Comparison of ENCODE assay signal across 1 cellular context in the genomic region with DNA sequence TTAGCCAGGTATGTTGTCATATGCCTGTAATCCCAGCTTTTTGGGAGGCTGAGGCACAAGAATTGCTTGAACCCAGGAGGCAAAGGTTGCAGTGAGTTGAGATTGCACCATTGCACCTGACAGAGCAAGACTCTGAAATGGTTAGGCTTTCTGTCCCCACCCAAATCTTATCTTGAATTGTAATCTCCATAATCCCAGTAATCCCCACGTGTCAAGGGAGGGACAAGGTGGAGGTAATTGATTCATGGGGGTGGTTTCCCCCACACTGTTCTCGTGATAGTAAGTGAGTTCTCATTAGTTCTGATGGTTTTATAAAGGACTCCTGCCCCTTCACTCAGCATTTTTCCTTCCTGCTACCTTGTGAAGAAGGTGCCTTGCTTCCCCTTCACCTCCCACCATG.
A peak's percentile ranks its signal among the peaks of the same experiment; 100 is the strongest.
TF ChIP-seq lines count a peak whose summit lies in the region.

No MANE protein-coding gene starts in this region.

TF ChIP-seq in K562, 482 proteins besides CTCF, POLR2A, EP300 and RAD21 (continues in another document):
- TF ChIP-seq KAT8 (IDR thresholded peaks at IDR 0.05; ENCODE audit: low read depth) (no peak), ZNF165 (CRISPR knock-in tag; IDR thresholded peaks at IDR 0.05; ENCODE audit: borderline replicate concordance) (no peak), SNIP1 (IDR thresholded peaks at IDR 0.05; ENCODE audit: low read depth) (no peak), ZNF696 (CRISPR knock-in tag; conservative IDR thresholded peaks at IDR 0.05) (no peak), CEBPB (tag; IDR thresholded peaks at IDR 0.05) (peak; percentile 34; the same call in 1 of the 2 replicates), U2AF2 (optimal IDR thresholded peaks at IDR 0.05; ENCODE audit: low read depth, low read length) (no peak), NR4A1 (CRISPR knock-in tag; IDR thresholded peaks at IDR 0.05) (no peak), NR4A1 (tag; IDR thresholded peaks at IDR 0.05) (0 out of 2 replicates have a peak, but pooled peaks have one; percentile 49), HDAC1 (IDR thresholded peaks at IDR 0.05) (0 out of 4 replicates have a peak, but pooled peaks of 1 of the 2 experiments have one; percentile 19), ZNF280A (IDR thresholded peaks at IDR 0.05; ENCODE audit: low read depth, partially characterized antibody) (no peak), TEAD1 (CRISPR knock-in tag; IDR thresholded peaks at IDR 0.05) (no peak), KAT7 (CRISPR knock-in tag; IDR thresholded peaks at IDR 0.05; ENCODE audit: borderline replicate concordance) (no peak), TEAD4 (IDR thresholded peaks at IDR 0.05; ENCODE audit: low read length) (no peak), TEAD4 (CRISPR knock-in tag; IDR thresholded peaks at IDR 0.05; ENCODE audit: borderline replicate concordance) (no peak), CBFA2T2 (conservative IDR thresholded peaks at IDR 0.05) (0 out of 2 replicates have a peak, but pooled peaks have one; percentile 9), HNRNPLL (IDR thresholded peaks at IDR 0.05; ENCODE audit: low read depth, low read length, poor library complexity, severe bottlenecking) (no peak), NFRKB (IDR thresholded peaks at IDR 0.05; ENCODE audit: low read depth) (no peak), TAF7 (tag; IDR thresholded peaks at IDR 0.05) (no peak), U2AF1 (optimal IDR thresholded peaks at IDR 0.05; ENCODE audit: low read depth, low read length) (no peak), ZNF175 (CRISPR knock-in tag; IDR thresholded peaks at IDR 0.05; ENCODE audit: low read depth) (0 out of 2 replicates have a peak, but pooled peaks have one; percentile 15), L3MBTL2 (IDR thresholded peaks at IDR 0.05) (peak; percentile 10; the same call in 1 of the 2 replicates), RFX1 (IDR thresholded peaks at IDR 0.05) (no peak), ZEB2 (IDR thresholded peaks at IDR 0.05) (peak; percentile 37; the same call in 1 of the 2 replicates), NCOR1 (IDR thresholded peaks at IDR 0.05) (no peak), ZMIZ1 (IDR thresholded peaks at IDR 0.05; ENCODE audit: low read depth in 2 of 2, low read length in 2 of 2) (no peak)
- TF ChIP-seq, protein P1, sequence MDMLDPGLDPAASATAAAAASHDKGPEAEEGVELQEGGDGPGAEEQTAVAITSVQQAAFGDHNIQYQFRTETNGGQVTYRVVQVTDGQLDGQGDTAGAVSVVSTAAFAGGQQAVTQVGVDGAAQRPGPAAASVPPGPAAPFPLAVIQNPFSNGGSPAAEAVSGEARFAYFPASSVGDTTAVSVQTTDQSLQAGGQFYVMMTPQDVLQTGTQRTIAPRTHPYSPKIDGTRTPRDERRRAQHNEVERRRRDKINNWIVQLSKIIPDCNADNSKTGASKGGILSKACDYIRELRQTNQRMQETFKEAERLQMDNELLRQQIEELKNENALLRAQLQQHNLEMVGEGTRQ (CRISPR knock-in tag; IDR thresholded peaks at IDR 0.05) = 0 out of 2 replicates have a peak, but pooled peaks have one; percentile 25
- TF ChIP-seq, protein P2, sequence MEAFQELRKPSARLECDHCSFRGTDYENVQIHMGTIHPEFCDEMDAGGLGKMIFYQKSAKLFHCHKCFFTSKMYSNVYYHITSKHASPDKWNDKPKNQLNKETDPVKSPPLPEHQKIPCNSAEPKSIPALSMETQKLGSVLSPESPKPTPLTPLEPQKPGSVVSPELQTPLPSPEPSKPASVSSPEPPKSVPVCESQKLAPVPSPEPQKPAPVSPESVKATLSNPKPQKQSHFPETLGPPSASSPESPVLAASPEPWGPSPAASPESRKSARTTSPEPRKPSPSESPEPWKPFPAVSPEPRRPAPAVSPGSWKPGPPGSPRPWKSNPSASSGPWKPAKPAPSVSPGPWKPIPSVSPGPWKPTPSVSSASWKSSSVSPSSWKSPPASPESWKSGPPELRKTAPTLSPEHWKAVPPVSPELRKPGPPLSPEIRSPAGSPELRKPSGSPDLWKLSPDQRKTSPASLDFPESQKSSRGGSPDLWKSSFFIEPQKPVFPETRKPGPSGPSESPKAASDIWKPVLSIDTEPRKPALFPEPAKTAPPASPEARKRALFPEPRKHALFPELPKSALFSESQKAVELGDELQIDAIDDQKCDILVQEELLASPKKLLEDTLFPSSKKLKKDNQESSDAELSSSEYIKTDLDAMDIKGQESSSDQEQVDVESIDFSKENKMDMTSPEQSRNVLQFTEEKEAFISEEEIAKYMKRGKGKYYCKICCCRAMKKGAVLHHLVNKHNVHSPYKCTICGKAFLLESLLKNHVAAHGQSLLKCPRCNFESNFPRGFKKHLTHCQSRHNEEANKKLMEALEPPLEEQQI (IDR thresholded peaks at IDR 0.05) = peak; percentile 87
- TF ChIP-seq, protein P3, sequence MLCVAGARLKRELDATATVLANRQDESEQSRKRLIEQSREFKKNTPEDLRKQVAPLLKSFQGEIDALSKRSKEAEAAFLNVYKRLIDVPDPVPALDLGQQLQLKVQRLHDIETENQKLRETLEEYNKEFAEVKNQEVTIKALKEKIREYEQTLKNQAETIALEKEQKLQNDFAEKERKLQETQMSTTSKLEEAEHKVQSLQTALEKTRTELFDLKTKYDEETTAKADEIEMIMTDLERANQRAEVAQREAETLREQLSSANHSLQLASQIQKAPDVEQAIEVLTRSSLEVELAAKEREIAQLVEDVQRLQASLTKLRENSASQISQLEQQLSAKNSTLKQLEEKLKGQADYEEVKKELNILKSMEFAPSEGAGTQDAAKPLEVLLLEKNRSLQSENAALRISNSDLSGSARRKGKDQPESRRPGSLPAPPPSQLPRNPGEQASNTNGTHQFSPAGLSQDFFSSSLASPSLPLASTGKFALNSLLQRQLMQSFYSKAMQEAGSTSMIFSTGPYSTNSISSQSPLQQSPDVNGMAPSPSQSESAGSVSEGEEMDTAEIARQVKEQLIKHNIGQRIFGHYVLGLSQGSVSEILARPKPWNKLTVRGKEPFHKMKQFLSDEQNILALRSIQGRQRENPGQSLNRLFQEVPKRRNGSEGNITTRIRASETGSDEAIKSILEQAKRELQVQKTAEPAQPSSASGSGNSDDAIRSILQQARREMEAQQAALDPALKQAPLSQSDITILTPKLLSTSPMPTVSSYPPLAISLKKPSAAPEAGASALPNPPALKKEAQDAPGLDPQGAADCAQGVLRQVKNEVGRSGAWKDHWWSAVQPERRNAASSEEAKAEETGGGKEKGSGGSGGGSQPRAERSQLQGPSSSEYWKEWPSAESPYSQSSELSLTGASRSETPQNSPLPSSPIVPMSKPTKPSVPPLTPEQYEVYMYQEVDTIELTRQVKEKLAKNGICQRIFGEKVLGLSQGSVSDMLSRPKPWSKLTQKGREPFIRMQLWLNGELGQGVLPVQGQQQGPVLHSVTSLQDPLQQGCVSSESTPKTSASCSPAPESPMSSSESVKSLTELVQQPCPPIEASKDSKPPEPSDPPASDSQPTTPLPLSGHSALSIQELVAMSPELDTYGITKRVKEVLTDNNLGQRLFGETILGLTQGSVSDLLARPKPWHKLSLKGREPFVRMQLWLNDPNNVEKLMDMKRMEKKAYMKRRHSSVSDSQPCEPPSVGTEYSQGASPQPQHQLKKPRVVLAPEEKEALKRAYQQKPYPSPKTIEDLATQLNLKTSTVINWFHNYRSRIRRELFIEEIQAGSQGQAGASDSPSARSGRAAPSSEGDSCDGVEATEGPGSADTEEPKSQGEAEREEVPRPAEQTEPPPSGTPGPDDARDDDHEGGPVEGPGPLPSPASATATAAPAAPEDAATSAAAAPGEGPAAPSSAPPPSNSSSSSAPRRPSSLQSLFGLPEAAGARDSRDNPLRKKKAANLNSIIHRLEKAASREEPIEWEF (CRISPR knock-in tag; IDR thresholded peaks at IDR 0.05) = no peak
- TF ChIP-seq, protein P4, sequence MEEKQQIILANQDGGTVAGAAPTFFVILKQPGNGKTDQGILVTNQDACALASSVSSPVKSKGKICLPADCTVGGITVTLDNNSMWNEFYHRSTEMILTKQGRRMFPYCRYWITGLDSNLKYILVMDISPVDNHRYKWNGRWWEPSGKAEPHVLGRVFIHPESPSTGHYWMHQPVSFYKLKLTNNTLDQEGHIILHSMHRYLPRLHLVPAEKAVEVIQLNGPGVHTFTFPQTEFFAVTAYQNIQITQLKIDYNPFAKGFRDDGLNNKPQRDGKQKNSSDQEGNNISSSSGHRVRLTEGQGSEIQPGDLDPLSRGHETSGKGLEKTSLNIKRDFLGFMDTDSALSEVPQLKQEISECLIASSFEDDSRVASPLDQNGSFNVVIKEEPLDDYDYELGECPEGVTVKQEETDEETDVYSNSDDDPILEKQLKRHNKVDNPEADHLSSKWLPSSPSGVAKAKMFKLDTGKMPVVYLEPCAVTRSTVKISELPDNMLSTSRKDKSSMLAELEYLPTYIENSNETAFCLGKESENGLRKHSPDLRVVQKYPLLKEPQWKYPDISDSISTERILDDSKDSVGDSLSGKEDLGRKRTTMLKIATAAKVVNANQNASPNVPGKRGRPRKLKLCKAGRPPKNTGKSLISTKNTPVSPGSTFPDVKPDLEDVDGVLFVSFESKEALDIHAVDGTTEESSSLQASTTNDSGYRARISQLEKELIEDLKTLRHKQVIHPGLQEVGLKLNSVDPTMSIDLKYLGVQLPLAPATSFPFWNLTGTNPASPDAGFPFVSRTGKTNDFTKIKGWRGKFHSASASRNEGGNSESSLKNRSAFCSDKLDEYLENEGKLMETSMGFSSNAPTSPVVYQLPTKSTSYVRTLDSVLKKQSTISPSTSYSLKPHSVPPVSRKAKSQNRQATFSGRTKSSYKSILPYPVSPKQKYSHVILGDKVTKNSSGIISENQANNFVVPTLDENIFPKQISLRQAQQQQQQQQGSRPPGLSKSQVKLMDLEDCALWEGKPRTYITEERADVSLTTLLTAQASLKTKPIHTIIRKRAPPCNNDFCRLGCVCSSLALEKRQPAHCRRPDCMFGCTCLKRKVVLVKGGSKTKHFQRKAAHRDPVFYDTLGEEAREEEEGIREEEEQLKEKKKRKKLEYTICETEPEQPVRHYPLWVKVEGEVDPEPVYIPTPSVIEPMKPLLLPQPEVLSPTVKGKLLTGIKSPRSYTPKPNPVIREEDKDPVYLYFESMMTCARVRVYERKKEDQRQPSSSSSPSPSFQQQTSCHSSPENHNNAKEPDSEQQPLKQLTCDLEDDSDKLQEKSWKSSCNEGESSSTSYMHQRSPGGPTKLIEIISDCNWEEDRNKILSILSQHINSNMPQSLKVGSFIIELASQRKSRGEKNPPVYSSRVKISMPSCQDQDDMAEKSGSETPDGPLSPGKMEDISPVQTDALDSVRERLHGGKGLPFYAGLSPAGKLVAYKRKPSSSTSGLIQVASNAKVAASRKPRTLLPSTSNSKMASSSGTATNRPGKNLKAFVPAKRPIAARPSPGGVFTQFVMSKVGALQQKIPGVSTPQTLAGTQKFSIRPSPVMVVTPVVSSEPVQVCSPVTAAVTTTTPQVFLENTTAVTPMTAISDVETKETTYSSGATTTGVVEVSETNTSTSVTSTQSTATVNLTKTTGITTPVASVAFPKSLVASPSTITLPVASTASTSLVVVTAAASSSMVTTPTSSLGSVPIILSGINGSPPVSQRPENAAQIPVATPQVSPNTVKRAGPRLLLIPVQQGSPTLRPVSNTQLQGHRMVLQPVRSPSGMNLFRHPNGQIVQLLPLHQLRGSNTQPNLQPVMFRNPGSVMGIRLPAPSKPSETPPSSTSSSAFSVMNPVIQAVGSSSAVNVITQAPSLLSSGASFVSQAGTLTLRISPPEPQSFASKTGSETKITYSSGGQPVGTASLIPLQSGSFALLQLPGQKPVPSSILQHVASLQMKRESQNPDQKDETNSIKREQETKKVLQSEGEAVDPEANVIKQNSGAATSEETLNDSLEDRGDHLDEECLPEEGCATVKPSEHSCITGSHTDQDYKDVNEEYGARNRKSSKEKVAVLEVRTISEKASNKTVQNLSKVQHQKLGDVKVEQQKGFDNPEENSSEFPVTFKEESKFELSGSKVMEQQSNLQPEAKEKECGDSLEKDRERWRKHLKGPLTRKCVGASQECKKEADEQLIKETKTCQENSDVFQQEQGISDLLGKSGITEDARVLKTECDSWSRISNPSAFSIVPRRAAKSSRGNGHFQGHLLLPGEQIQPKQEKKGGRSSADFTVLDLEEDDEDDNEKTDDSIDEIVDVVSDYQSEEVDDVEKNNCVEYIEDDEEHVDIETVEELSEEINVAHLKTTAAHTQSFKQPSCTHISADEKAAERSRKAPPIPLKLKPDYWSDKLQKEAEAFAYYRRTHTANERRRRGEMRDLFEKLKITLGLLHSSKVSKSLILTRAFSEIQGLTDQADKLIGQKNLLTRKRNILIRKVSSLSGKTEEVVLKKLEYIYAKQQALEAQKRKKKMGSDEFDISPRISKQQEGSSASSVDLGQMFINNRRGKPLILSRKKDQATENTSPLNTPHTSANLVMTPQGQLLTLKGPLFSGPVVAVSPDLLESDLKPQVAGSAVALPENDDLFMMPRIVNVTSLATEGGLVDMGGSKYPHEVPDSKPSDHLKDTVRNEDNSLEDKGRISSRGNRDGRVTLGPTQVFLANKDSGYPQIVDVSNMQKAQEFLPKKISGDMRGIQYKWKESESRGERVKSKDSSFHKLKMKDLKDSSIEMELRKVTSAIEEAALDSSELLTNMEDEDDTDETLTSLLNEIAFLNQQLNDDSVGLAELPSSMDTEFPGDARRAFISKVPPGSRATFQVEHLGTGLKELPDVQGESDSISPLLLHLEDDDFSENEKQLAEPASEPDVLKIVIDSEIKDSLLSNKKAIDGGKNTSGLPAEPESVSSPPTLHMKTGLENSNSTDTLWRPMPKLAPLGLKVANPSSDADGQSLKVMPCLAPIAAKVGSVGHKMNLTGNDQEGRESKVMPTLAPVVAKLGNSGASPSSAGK (IDR thresholded peaks at IDR 0.05) = peak; percentile 35; the same call in 1 of the 2 replicates
